ENCODE assay signal across 1 cellular context in genomic region chr19:2329528-2329927, GRCh38.
TF ChIP-seq lines count a peak whose summit lies in the region.

No MANE protein-coding gene starts in this region.

TF ChIP-seq in K562, 482 proteins besides CTCF, POLR2A, EP300 and RAD21:
- TF ChIP-seq BRF1 (IDR thresholded peaks at IDR 0.05; ENCODE audit: borderline replicate concordance, extremely low read depth, insufficient read length) = no peak
- TF ChIP-seq TFAP4 (CRISPR knock-in tag; IDR thresholded peaks at IDR 0.05; ENCODE audit: borderline replicate concordance) = peak; percentile 19; the same call in 1 of the 2 replicates
- TF ChIP-seq CREM (IDR thresholded peaks at IDR 0.05; ENCODE audit: low read depth) = peak; percentile 84
- no peak for TF ChIP-seq XRCC4 (IDR thresholded peaks at IDR 0.05; ENCODE audit: extremely low read depth, insufficient read depth, insufficient read length)
- TF ChIP-seq GABPB1 (CRISPR knock-in tag; IDR thresholded peaks at IDR 0.05) = peak; percentile 61
- TF ChIP-seq PCBP2 (IDR thresholded peaks at IDR 0.05; ENCODE audit: low read depth, low read length, poor library complexity, severe bottlenecking) = no peak
- peak; percentile 26 for TF ChIP-seq TAF1 (IDR thresholded peaks at IDR 0.05; ENCODE audit: control insufficient read depth, extremely low read depth, insufficient read depth, low read length, severe bottlenecking)
- 0 out of 2 replicates have a peak, but pooled peaks have one; percentile 40 for TF ChIP-seq RREB1 (CRISPR knock-in tag; IDR thresholded peaks at IDR 0.05)
- no peak for TF ChIP-seq PURB (CRISPR knock-in tag; IDR thresholded peaks at IDR 0.05; ENCODE audit: low read depth)
- TF ChIP-seq BRF2 (IDR thresholded peaks at IDR 0.05; ENCODE audit: borderline replicate concordance, insufficient read depth, insufficient read length) = no peak
- TF ChIP-seq ZKSCAN1 (IDR thresholded peaks at IDR 0.05; ENCODE audit: low read depth, low read length) = no peak
- TF ChIP-seq CREB1 (IDR thresholded peaks at IDR 0.05) = peak; percentile 66; the same call in 1 of the 2 replicates
- peak; percentile 57 for TF ChIP-seq CREB1 (CRISPR knock-in tag; IDR thresholded peaks at IDR 0.05)
- no peak for TF ChIP-seq HINFP (tag; conservative IDR thresholded peaks at IDR 0.05; ENCODE audit: low read depth)
- TF ChIP-seq ZNF436 (CRISPR knock-in tag; IDR thresholded peaks at IDR 0.05) = no peak
- no peak for TF ChIP-seq ZNF57 (CRISPR knock-in tag; IDR thresholded peaks at IDR 0.05)
- peak; percentile 52; the same call in 1 of the 2 replicates for TF ChIP-seq KAT7 (CRISPR knock-in tag; IDR thresholded peaks at IDR 0.05; ENCODE audit: borderline replicate concordance)
- peak in 1 of 3 experiments; percentile 4 for TF ChIP-seq YY1 (IDR thresholded peaks at IDR 0.05; ENCODE audit: borderline replicate concordance in 1 of 3, control insufficient read depth in 1 of 3, extremely low read depth in 1 of 3, insufficient read depth in 3 of 3, insufficient read length in 1 of 3, insufficient replicate concordance in 2 of 3, low read depth in 1 of 3, low read length in 2 of 3)
- TF ChIP-seq CBX2 (IDR thresholded peaks at IDR 0.05; ENCODE audit: insufficient read depth, low read length, poor library complexity, severe bottlenecking) = no peak
